ENCODE assay signal across 1 cellular context in genomic region chr7:139359366-139360209, GRCh38.
TF ChIP-seq lines count a peak whose summit lies in the region.

Gene LUC7L2, plus strand, starts transcription at chr7:139359894. Its CDS starts 368 bp downstream, at chr7:139360262.

TF ChIP-seq in K562, 482 proteins besides CTCF, POLR2A, EP300 and RAD21 (continued from another document and continues in another):
- peak; percentile 100 for TF ChIP-seq KDM5B (IDR thresholded peaks at IDR 0.05; ENCODE audit: insufficient replicate concordance, low read depth, low read length)
- peak; percentile 99 for TF ChIP-seq E2F1 (CRISPR knock-in tag; IDR thresholded peaks at IDR 0.05)
- no peak for TF ChIP-seq PHF21A (IDR thresholded peaks at IDR 0.05; ENCODE audit: borderline replicate concordance, low read depth)
- TF ChIP-seq ZKSCAN1 (IDR thresholded peaks at IDR 0.05; ENCODE audit: low read depth, low read length) = peak; percentile 55; the same call in 1 of the 2 replicates
- TF ChIP-seq GABPA (tag; conservative IDR thresholded peaks at IDR 0.05; ENCODE audit: low read depth) = no peak; the same call in none of the 2 replicates
- TF ChIP-seq TBP (optimal IDR thresholded peaks at IDR 0.05; ENCODE audit: low read depth, low read length) = peak; percentile 98
- 0 out of 2 replicates have a peak, but pooled peaks have one; percentile 31 for TF ChIP-seq CGGBP1 (CRISPR knock-in tag; IDR thresholded peaks at IDR 0.05)
- no peak for TF ChIP-seq ZBTB5 (IDR thresholded peaks at IDR 0.05)
- TF ChIP-seq PYGO2 (tag; IDR thresholded peaks at IDR 0.05) = no peak
- TF ChIP-seq E4F1 (CRISPR knock-in tag; IDR thresholded peaks at IDR 0.05; ENCODE audit: borderline replicate concordance) = no peak
- TF ChIP-seq ZNF507 (tag; conservative IDR thresholded peaks at IDR 0.05) = no peak
- TF ChIP-seq MBD1 (CRISPR knock-in tag; IDR thresholded peaks at IDR 0.05) = no peak
- peak; percentile 80; the same call in 1 of the 2 replicates for TF ChIP-seq ZBTB1 (CRISPR knock-in tag; IDR thresholded peaks at IDR 0.05; ENCODE audit: borderline replicate concordance, low read depth)
- peak; percentile 86 for TF ChIP-seq PRPF4 (IDR thresholded peaks at IDR 0.05; ENCODE audit: insufficient read depth, low read depth, low read length, poor library complexity, severe bottlenecking)
- TF ChIP-seq EGR1 (conservative IDR thresholded peaks at IDR 0.05) = peak; percentile 90
- TF ChIP-seq ATF4 (CRISPR knock-in tag; IDR thresholded peaks at IDR 0.05) = 0 out of 2 replicates have a peak, but pooled peaks have one; percentile 8
- no peak for TF ChIP-seq DPF2 (IDR thresholded peaks at IDR 0.05)
- TF ChIP-seq REST (CRISPR knock-in tag; IDR thresholded peaks at IDR 0.05; ENCODE audit: low read depth) = peak; percentile 55
- peak; percentile 50 for TF ChIP-seq ZBED1 (IDR thresholded peaks at IDR 0.05)
- peak; percentile 99 for TF ChIP-seq ZC3H4 (CRISPR knock-in tag; IDR thresholded peaks at IDR 0.05; ENCODE audit: borderline replicate concordance)
- TF ChIP-seq RBFOX2 (IDR thresholded peaks at IDR 0.05; ENCODE audit: low read depth, low read length) = peak; percentile 95
- TF ChIP-seq CBX5 (IDR thresholded peaks at IDR 0.05; ENCODE audit: borderline replicate concordance, low read depth) = no peak; the same call in none of the 2 replicates
- no peak for TF ChIP-seq ZNF583 (CRISPR knock-in tag; IDR thresholded peaks at IDR 0.05)
- TF ChIP-seq AFF4 (CRISPR knock-in tag; IDR thresholded peaks at IDR 0.05) = peak; percentile 99
- TF ChIP-seq SOX6 (IDR thresholded peaks at IDR 0.05) = peak; percentile 48
- no peak for TF ChIP-seq ZNF655 (CRISPR knock-in tag; IDR thresholded peaks at IDR 0.05)
- TF ChIP-seq ZNF518B (CRISPR knock-in tag; IDR thresholded peaks at IDR 0.05) = no peak
- no peak for TF ChIP-seq STAT5B (CRISPR knock-in tag; IDR thresholded peaks at IDR 0.05)
- 0 out of 2 replicates have a peak, but pooled peaks have one; percentile 86 for TF ChIP-seq ZC3H11A (IDR thresholded peaks at IDR 0.05; ENCODE audit: low read depth, low read length)
- no peak for TF ChIP-seq HNRNPH1 (optimal IDR thresholded peaks at IDR 0.05; ENCODE audit: low read depth, low read length)
- TF ChIP-seq KAT8 (IDR thresholded peaks at IDR 0.05; ENCODE audit: low read depth) = no peak
